ENCODE assay signal across 10 cellular contexts in genomic region chr17:48646183-48647102, GRCh38. TPM values are rescaled to one million over a fixed set of nuclear protein-coding genes. Genes with fewer than 3 reads are reported as not detected.
DNase-seq lines count a peak whose midpoint lies in the region; ATAC-seq and TF ChIP-seq lines count a peak whose summit lies in the region.
"Had no signal": no experiment of that assay in that cellular context is flagged by ENCODE, and none has a peak within 500 bp of the region (broad histone marks: within the 10 kb centered on the region; RNA-seq: fewer than 3 reads in every experiment).

No MANE protein-coding gene starts in this region.

- no peak for ATAC-seq in Right ventricle myocardium superior (ENCODE audit: poor library complexity)
- ATAC-seq in T-helper 17 cell: peak; percentile 67
- peak; percentile 8 for ATAC-seq in upper lobe of right lung
- ATAC-seq in foreskin keratinocyte: no peak

- H3K27ac Mint-ChIP-seq in T-helper 17 cell: no peak overlapping the region

- peaks cover 9% of the 10 kb centered on the region for H3K36me3 Mint-ChIP-seq in T-helper 17 cell (ENCODE audit: low read depth)

- peaks cover 80% of the 10 kb centered on the region for H3K27me3 Mint-ChIP-seq in T-helper 17 cell

- H3K9me3 ChIP-seq in left ventricle myocardium inferior (replicated peaks): no peaks in the 10 kb centered on the region
- H3K9me3 ChIP-seq in T-helper 17 cell (ENCODE audit: control insufficient read depth, low read length, poor library complexity, severe bottlenecking): no peaks in the 10 kb centered on the region
- no peaks in the 10 kb centered on the region for H3K9me3 ChIP-seq in iPS-18a (ENCODE audit: control insufficient read depth, low read depth, low read length)
- no peaks in the 10 kb centered on the region for H3K9me3 ChIP-seq in upper lobe of right lung

- DNase-seq in left ventricle myocardium inferior: no peak
- no peak for DNase-seq in Right ventricle myocardium superior
- peak in 1 of 3 donors; percentile 11 for DNase-seq in T-helper 17 cell
- DNase-seq in upper lobe of right lung: no peak
- no peak for DNase-seq in foreskin keratinocyte
- no peak for DNase-seq in cerebellum (ENCODE audit: low spot score)
- no peak for DNase-seq in NAMALWA (ENCODE audit: low spot score)

- H3K4me3 ChIP-seq in left ventricle myocardium inferior: peak overlapping the region; percentile 54
- H3K4me3 ChIP-seq in iPS-18a (ENCODE audit: low read length): peak overlapping the region; percentile 38
- peak overlapping the region; percentile 16 for H3K4me3 ChIP-seq in upper lobe of right lung

- TF ChIP-seq CTCF in left ventricle myocardium inferior (IDR thresholded peaks at IDR 0.05; ENCODE audit: borderline replicate concordance) (no peak), upper lobe of right lung (IDR thresholded peaks at IDR 0.05) (no peak), foreskin keratinocyte (conservative IDR thresholded peaks at IDR 0.05) (no peak)

- peak overlapping the region; percentile 96 for H3K4me3 Mint-ChIP-seq in T-helper 17 cell

- H3K27me3 ChIP-seq in left ventricle myocardium inferior (ENCODE audit: low read depth) (peaks cover 100% of the 10 kb centered on the region), iPS-18a (ENCODE audit: control insufficient read depth, insufficient read depth, low read length) (peaks cover 92% of the 10 kb centered on the region), upper lobe of right lung (peaks cover 99% of the 10 kb centered on the region), foreskin keratinocyte (peaks cover 92% of the 10 kb centered on the region)

- H3K36me3 ChIP-seq in left ventricle myocardium inferior (no peaks in the 10 kb centered on the region), iPS-18a (ENCODE audit: control insufficient read depth, low read depth, low read length) (no peaks in the 10 kb centered on the region), upper lobe of right lung (no peaks in the 10 kb centered on the region)

- H3K27ac ChIP-seq in left ventricle myocardium inferior (replicated peaks) (no peak overlapping the region), iPS-18a (ENCODE audit: low read length) (no peak overlapping the region), upper lobe of right lung (no peak overlapping the region), foreskin keratinocyte (no peak overlapping the region)

- peaks cover 16% of the 10 kb centered on the region for H3K4me1 Mint-ChIP-seq in T-helper 17 cell

- no peak overlapping the region for H3K9ac ChIP-seq in iPS-18a (ENCODE audit: low read length)

- H3K4me1 ChIP-seq in left ventricle myocardium inferior (peaks cover 16% of the 10 kb centered on the region), iPS-18a (ENCODE audit: control insufficient read depth, low read depth, low read length) (no peaks in the 10 kb centered on the region), upper lobe of right lung (peaks cover 9% of the 10 kb centered on the region), foreskin keratinocyte (no peaks in the 10 kb centered on the region)

- intact Hi-C loops in left ventricle myocardium inferior (cut with micrococcal nuclease) (no loop called here), Right ventricle myocardium superior (cut with DNase I) (no loop called here), upper lobe of right lung (cut with DNase I) (no loop called here)

RNA-seq across cellular contexts. Expression of gene HOXB9, which starts 20.3 kb away (rescaled TPM):
- total RNA-seq in left ventricle myocardium inferior: not detected
- not detected for total RNA-seq in Right ventricle myocardium superior
- total RNA-seq in T-helper 17 cell: under 1 TPM in 1 of 2 donors, not detected in 1; 0.16 TPM
- total RNA-seq in upper lobe of right lung: not detected
- total RNA-seq in foreskin keratinocyte: not detected in 2 replicates
- polyA plus RNA-seq in foreskin keratinocyte: not detected in 2 replicates
- total RNA-seq in cerebellum: 0.09 TPM
- total RNA-seq: frontal cortex had no signal

RNA-seq across cellular contexts. Expression of gene HOXB8, which starts 31.4 kb away (rescaled TPM):
- total RNA-seq in left ventricle myocardium inferior (not detected), Right ventricle myocardium superior (not detected), T-helper 17 cell (not detected), upper lobe of right lung (1.0 TPM), foreskin keratinocyte (not detected in 2 replicates), cerebellum (not detected)
- not detected in 2 replicates for polyA plus RNA-seq in foreskin keratinocyte
- total RNA-seq: frontal cortex had no signal

RNA-seq across cellular contexts. Expression of gene HOXB7, which starts 35.6 kb away (rescaled TPM):
- 0.16 TPM for total RNA-seq in left ventricle myocardium inferior
- 0.22 TPM for total RNA-seq in Right ventricle myocardium superior
- total RNA-seq in T-helper 17 cell: under 1 TPM in 1 of 2 donors, not detected in 1; 0.82 TPM
- 1.2 TPM for total RNA-seq in upper lobe of right lung
- 0.28 and 0.54 TPM in 2 replicates for total RNA-seq in foreskin keratinocyte
- polyA plus RNA-seq in foreskin keratinocyte: 0.37 and 0.81 TPM in 2 replicates
- not detected for total RNA-seq in cerebellum
- total RNA-seq: frontal cortex had no signal

RNA-seq across cellular contexts. Expression of gene HOXB6, which starts 41.7 kb away (rescaled TPM):
- total RNA-seq in left ventricle myocardium inferior: 0.66 TPM
- 0.78 TPM for total RNA-seq in Right ventricle myocardium superior
- total RNA-seq in T-helper 17 cell: not detected
- total RNA-seq in upper lobe of right lung: 4.9 TPM
- total RNA-seq in foreskin keratinocyte: not detected in 2 replicates
- not detected in 2 replicates for polyA plus RNA-seq in foreskin keratinocyte
- not detected for total RNA-seq in cerebellum
- total RNA-seq: frontal cortex had no signal

RNA-seq across cellular contexts. Expression of gene HOXB5, which starts 52.9 kb away (rescaled TPM):
- total RNA-seq in left ventricle myocardium inferior (not detected), Right ventricle myocardium superior (0.13 TPM), T-helper 17 cell (not detected), upper lobe of right lung (4.4 TPM), foreskin keratinocyte (not detected in 2 replicates), cerebellum (not detected)
- polyA plus RNA-seq in foreskin keratinocyte: not detected in 2 replicates
- total RNA-seq: frontal cortex, SK-MEL-5 had no signal

Comparison
In these comparisons a context has a peak if more than half of its experiments do, and no peak if none do; other contexts are left out.
1. ATAC-seq: peak in T-helper 17 cell (single experiment) and upper lobe of right lung (single experiment); none in Right ventricle myocardium superior (single experiment) and foreskin keratinocyte (single experiment).
2. Peak in every context shown above with its lines, with median percentiles within 50 percentile points of each other: H3K4me3 ChIP-seq.